Comparison of ENCODE assay signal across 24 cellular contexts in genomic region chr9:111919875-111920274, GRCh38.
"Had no signal": no experiment of that assay in that cellular context is flagged by ENCODE, and none has a peak within 500 bp of the region (broad histone marks: within the 10 kb centered on the region; RNA-seq: fewer than 3 reads in every experiment).

No MANE protein-coding gene starts in this region.

- H3K36me3 ChIP-seq: thoracic aorta had no signal

- H3K4me3 Mint-ChIP-seq: activated naive CD4-positive, alpha-beta T cell treated with anti-CD3 and anti-CD28 coated beads for 36 hours; activated T-helper 17 cell treated with anti-CD3 and anti-CD28 coated beads, Interleukin-2, amount 50 U/mL, for 72 hours; nephron; T-cell had no signal

- H3K9me3 ChIP-seq: body of pancreas, esophagus squamous epithelium, left ventricle myocardium inferior, thoracic aorta, upper lobe of right lung had no signal

- H3K27ac ChIP-seq: esophagus squamous epithelium, left ventricle myocardium inferior, skin epidermis, thoracic aorta, upper lobe of right lung had no signal

- H3K27me3 ChIP-seq: body of pancreas, esophagus squamous epithelium, upper lobe of right lung had no signal

- H3K9me3 Mint-ChIP-seq: activated naive CD4-positive, alpha-beta T cell treated with anti-CD3 and anti-CD28 coated beads for 36 hours; activated T-helper 17 cell treated with anti-CD3 and anti-CD28 coated beads, Interleukin-2, amount 50 U/mL, for 72 hours; nephron; T-cell had no signal

- ATAC-seq: activated CD4-positive, CD25-positive, alpha-beta regulatory T cell treated with anti-CD3 and anti-CD28 coated beads, Interleukin-2, amount 50 U/mL, for 24 hours; activated T-helper 17 cell treated with anti-CD3 and anti-CD28 coated beads, Interleukin-2, amount 50 U/mL, for 72 hours; body of pancreas; right cardiac atrium; T-cell; upper lobe of right lung had no signal

- FAIRE-seq: endothelial cell of umbilical vein, kidney had no signal

- H3K4me3 ChIP-seq: body of pancreas, esophagus squamous epithelium, left ventricle myocardium inferior, skin epidermis, thoracic aorta, upper lobe of right lung had no signal

- H3K27me3 Mint-ChIP-seq: activated T-helper 17 cell treated with anti-CD3 and anti-CD28 coated beads, Interleukin-2, amount 50 U/mL, for 72 hours; progenitor cell of endocrine pancreas; T-cell had no signal

- DNase-seq: activated CD4-positive, alpha-beta T cell treated with anti-CD3 and anti-CD28 coated beads, Interleukin-2, amount 50 U/mL, for 1 hour; activated naive CD4-positive, alpha-beta T cell treated with anti-CD3 and anti-CD28 coated beads for 36 hours; amniotic stem cell; body of pancreas; caudate nucleus; cortex of kidney; effector CD8-positive, alpha-beta T cell; esophagus squamous epithelium; hippocampal formation; kidney; left ventricle myocardium inferior; occipital lobe; right cardiac atrium; stimulated activated CD4-positive, alpha-beta T cell treated with anti-CD3 and anti-CD28 coated beads, Interleukin-4, amount 100 ng/mL, for 4 hours; T-cell; T-helper 9 cell; upper lobe of right lung had no signal

- H3K27ac Mint-ChIP-seq: activated naive CD4-positive, alpha-beta T cell treated with anti-CD3 and anti-CD28 coated beads for 36 hours; activated T-helper 17 cell treated with anti-CD3 and anti-CD28 coated beads, Interleukin-2, amount 50 U/mL, for 72 hours; nephron; T-cell had no signal
